In the genomic region with DNA sequence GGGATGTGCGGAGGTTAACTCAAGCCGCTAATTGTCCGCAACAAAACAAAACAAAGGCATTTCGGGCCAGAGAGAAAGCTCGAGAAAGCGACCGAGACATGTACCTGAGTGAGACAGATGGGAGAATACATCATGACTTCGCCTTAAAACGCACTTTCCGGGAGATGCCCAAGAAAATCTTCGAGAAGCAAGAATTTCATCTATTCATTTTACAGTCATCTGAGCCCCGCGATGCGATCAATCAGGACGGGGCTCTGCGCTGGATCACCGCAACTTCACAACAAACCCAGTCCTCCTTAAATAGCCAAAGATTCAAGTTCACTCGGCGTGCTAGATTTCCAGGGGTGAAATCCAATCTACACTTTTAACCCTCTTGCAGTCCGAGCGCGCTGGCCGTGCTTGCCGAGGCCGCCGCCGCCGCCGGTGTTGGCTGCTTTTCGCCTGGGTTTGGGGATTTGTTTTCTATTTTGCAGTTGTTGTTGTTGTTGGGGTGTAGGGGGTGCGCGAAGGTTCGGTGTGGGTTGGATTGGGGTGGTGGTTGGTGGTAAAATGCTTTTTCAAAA, we compare ENCODE assay signal across 8 cellular contexts. TPM values are rescaled to one million over a fixed set of nuclear protein-coding genes. Genes with fewer than 3 reads are reported as not detected.
DNase-seq lines count a peak whose midpoint lies in the region; ATAC-seq and TF ChIP-seq lines count a peak whose summit lies in the region.

No MANE protein-coding gene starts in this region.

- peaks cover 24% of the 10 kb centered on the region for H3K4me1 Mint-ChIP-seq in activated T-cell treated with anti-CD3 and anti-CD28 coated beads, Interleukin-2, amount 50 U/mL, for 24 hours (ENCODE audit: low read depth)

- peaks cover 21% of the 10 kb centered on the region for H3K4me1 ChIP-seq in HEK293 (ENCODE audit: control insufficient read depth, insufficient read depth, low read length)
- peaks cover 3% of the 10 kb centered on the region for H3K4me1 ChIP-seq in ovary (ENCODE audit: insufficient read depth)

- ATAC-seq in GM19467 (IDR thresholded peaks at IDR 0.05; ENCODE audit: unreplicated experiment) (no peak), HG03565 (IDR thresholded peaks at IDR 0.05; ENCODE audit: unreplicated experiment) (no peak)

- no peak for TF ChIP-seq CTCF in AG04449 (IDR thresholded peaks at IDR 0.05; ENCODE audit: insufficient read depth, low read length, missing control alignments)
- no peak for TF ChIP-seq CTCF in HEK293 (tag by site-specific recombination; IDR thresholded peaks at IDR 0.05)
- TF ChIP-seq CTCF in fibroblast of villous mesenchyme (IDR thresholded peaks at IDR 0.05; ENCODE audit: insufficient read depth, low read depth, low read length), result no peak
- TF ChIP-seq CTCF in ovary (IDR thresholded peaks at IDR 0.05), result no peak

- H3K27me3 ChIP-seq in ovary, result no peaks in the 10 kb centered on the region

- no peak for TF ChIP-seq POLR2A in ovary (IDR thresholded peaks at IDR 0.05)

- peak overlapping the region; percentile 59 for H3K27ac Mint-ChIP-seq in activated T-cell treated with anti-CD3 and anti-CD28 coated beads, Interleukin-2, amount 50 U/mL, for 24 hours

- H3K9me3 ChIP-seq in HEK293 (ENCODE audit: control insufficient read depth, insufficient read depth, low read depth, low read length), result no peaks in the 10 kb centered on the region
- no peaks in the 10 kb centered on the region for H3K9me3 ChIP-seq in ovary

- peak overlapping the region; percentile 70 for H3K4me3 Mint-ChIP-seq in activated T-cell treated with anti-CD3 and anti-CD28 coated beads, Interleukin-2, amount 50 U/mL, for 24 hours

- TF ChIP-seq EP300 in ovary (IDR thresholded peaks at IDR 0.05), result no peak

- peak overlapping the region; percentile 55 for H3K4me3 ChIP-seq in AG04449 (ENCODE audit: low read depth, low read length)
- peak overlapping the region; percentile 98 for H3K4me3 ChIP-seq in HEK293 (ENCODE audit: low read depth, low read length)
- peak overlapping the region; percentile 70 for H3K4me3 ChIP-seq in fibroblast of villous mesenchyme (ENCODE audit: low read depth, low read length)
- H3K4me3 ChIP-seq in ovary, result peak overlapping the region; percentile 64

- DNase-seq in AG04449 (ENCODE audit: low read depth, low spot score), result no peak
- DNase-seq in activated T-cell treated with anti-CD3 and anti-CD28 coated beads, Interleukin-2, amount 50 U/mL, for 24 hours, result peak; percentile 43
- peak; percentile 51 for DNase-seq in fibroblast of villous mesenchyme (ENCODE audit: low read depth)
- no peak for DNase-seq in ovary
- DNase-seq in NCI-H1048 (lab: John Stamatoyannopoulos, UW), result no peak

- no peaks in the 10 kb centered on the region for H3K9me3 Mint-ChIP-seq in activated T-cell treated with anti-CD3 and anti-CD28 coated beads, Interleukin-2, amount 50 U/mL, for 24 hours

- no peaks in the 10 kb centered on the region for H3K36me3 Mint-ChIP-seq in activated T-cell treated with anti-CD3 and anti-CD28 coated beads, Interleukin-2, amount 50 U/mL, for 24 hours (ENCODE audit: low read depth)

- H3K27ac ChIP-seq in HEK293 (ENCODE audit: extremely low read depth, low read depth, low read length) (peak overlapping the region; percentile 100), ovary (peak overlapping the region; percentile 97 to 99)

- POLR2A ChIA-PET in AG04449 (lab: Yijun Ruan, JAX) (no interaction called here), HEK293 (lab: Yijun Ruan, JAX) (interaction anchor here (0.9 to 2.0 kb wide), 3 partner anchors 10 to 40 kb away, joined by 3 to 6 read pairs (median 5); no protein-coding TSS in a partner anchor)

- H3K27me3 Mint-ChIP-seq in activated T-cell treated with anti-CD3 and anti-CD28 coated beads, Interleukin-2, amount 50 U/mL, for 24 hours, result peaks cover 74% of the 10 kb centered on the region

- CTCF ChIA-PET in AG04449 (lab: Yijun Ruan, JAX), result no interaction called here
- CTCF ChIA-PET in HEK293 (lab: Yijun Ruan, JAX), result interaction anchor here (0.9 to 1.0 kb wide), 2 partner anchors 15 to 111 kb away, joined by 3 to 4 read pairs; no protein-coding TSS in a partner anchor

- 0 to 2% (median 0%) methylated on average over 32 to 33 of the region's 33 CpGs for WGBS in ovary, 3 donors

- intact Hi-C loops in ovary (cut with DNase I), result loop anchor here (5.0 to 10.0 kb wide), 5 partner anchors 109 to 279 kb away; no protein-coding TSS in a partner anchor

- H3K36me3 ChIP-seq in HEK293 (ENCODE audit: control insufficient read depth in 2 of 2, insufficient read depth in 1 of 2, low read length in 2 of 2) (no peaks in the 10 kb centered on the region), ovary (no peaks in the 10 kb centered on the region)

TF ChIP-seq in HEK293, 187 proteins besides CTCF, POLR2A, EP300 and RAD21 (continues in another document):
- TF ChIP-seq ZNF544 (tag by site-specific recombination; IDR thresholded peaks at IDR 0.05), result no peak
- TF ChIP-seq, protein P1, sequence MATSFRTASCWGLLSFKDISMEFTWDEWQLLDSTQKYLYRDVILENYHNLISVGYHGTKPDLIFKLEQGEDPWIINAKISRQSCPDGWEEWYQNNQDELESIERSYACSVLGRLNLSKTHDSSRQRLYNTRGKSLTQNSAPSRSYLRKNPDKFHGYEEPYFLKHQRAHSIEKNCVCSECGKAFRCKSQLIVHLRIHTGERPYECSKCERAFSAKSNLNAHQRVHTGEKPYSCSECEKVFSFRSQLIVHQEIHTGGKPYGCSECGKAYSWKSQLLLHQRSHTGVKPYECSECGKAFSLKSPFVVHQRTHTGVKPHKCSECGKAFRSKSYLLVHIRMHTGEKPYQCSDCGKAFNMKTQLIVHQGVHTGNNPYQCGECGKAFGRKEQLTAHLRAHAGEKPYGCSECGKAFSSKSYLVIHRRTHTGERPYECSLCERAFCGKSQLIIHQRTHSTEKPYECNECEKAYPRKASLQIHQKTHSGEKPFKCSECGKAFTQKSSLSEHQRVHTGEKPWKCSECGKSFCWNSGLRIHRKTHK (tag by site-specific recombination; IDR thresholded peaks at IDR 0.05), result no peak
- peak; percentile 43 for TF ChIP-seq ZBTB17 (tag by site-specific recombination; IDR thresholded peaks at IDR 0.05)
- TF ChIP-seq, protein P2, sequence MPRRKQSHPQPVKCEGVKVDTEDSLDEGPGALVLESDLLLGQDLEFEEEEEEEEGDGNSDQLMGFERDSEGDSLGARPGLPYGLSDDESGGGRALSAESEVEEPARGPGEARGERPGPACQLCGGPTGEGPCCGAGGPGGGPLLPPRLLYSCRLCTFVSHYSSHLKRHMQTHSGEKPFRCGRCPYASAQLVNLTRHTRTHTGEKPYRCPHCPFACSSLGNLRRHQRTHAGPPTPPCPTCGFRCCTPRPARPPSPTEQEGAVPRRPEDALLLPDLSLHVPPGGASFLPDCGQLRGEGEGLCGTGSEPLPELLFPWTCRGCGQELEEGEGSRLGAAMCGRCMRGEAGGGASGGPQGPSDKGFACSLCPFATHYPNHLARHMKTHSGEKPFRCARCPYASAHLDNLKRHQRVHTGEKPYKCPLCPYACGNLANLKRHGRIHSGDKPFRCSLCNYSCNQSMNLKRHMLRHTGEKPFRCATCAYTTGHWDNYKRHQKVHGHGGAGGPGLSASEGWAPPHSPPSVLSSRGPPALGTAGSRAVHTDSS (tag by site-specific recombination; IDR thresholded peaks at IDR 0.05), result no peak
- TF ChIP-seq ZNF140 (tag by site-specific recombination; IDR thresholded peaks at IDR 0.05), result no peak
- no peak for TF ChIP-seq ZNF423 (tag by site-specific recombination; IDR thresholded peaks at IDR 0.05)
- TF ChIP-seq, protein P3, sequence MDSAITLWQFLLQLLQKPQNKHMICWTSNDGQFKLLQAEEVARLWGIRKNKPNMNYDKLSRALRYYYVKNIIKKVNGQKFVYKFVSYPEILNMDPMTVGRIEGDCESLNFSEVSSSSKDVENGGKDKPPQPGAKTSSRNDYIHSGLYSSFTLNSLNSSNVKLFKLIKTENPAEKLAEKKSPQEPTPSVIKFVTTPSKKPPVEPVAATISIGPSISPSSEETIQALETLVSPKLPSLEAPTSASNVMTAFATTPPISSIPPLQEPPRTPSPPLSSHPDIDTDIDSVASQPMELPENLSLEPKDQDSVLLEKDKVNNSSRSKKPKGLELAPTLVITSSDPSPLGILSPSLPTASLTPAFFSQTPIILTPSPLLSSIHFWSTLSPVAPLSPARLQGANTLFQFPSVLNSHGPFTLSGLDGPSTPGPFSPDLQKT (IDR thresholded peaks at IDR 0.05; ENCODE audit: borderline replicate concordance, low read depth, low read length), result no peak
- TF ChIP-seq ZNF350 (tag by site-specific recombination; IDR thresholded peaks at IDR 0.05), result no peak
- TF ChIP-seq ZNF529 (tag by site-specific recombination; IDR thresholded peaks at IDR 0.05; ENCODE audit: insufficient replicate concordance), result no peak
- TF ChIP-seq ZSCAN30 (tag by site-specific recombination; IDR thresholded peaks at IDR 0.05), result no peak
- TF ChIP-seq RBAK (tag by site-specific recombination; IDR thresholded peaks at IDR 0.05), result no peak
- TF ChIP-seq GLI4 (tag by site-specific recombination; IDR thresholded peaks at IDR 0.05), result no peak
- TF ChIP-seq ZFHX2 (tag by site-specific recombination; conservative IDR thresholded peaks at IDR 0.05), result no peak; the same call in 1 of the 2 replicates
- TF ChIP-seq PBX3 (CRISPR knock-in tag; IDR thresholded peaks at IDR 0.05), result no peak
- no peak for TF ChIP-seq OVOL3 (tag by site-specific recombination; IDR thresholded peaks at IDR 0.05)
- 0 out of 2 replicates have a peak, but pooled peaks have one; percentile 15 for TF ChIP-seq ZEB2 (tag by site-specific recombination; IDR thresholded peaks at IDR 0.05)
- TF ChIP-seq, protein P4, sequence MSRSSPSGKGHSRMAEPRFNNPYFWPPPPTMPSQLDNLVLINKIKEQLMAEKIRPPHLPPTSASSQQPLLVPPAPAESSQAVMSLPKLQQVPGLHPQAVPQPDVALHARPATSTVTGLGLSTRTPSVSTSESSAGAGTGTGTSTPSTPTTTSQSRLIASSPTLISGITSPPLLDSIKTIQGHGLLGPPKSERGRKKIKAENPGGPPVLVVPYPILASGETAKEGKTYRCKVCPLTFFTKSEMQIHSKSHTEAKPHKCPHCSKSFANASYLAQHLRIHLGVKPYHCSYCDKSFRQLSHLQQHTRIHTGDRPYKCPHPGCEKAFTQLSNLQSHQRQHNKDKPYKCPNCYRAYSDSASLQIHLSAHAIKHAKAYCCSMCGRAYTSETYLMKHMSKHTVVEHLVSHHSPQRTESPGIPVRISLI (tag by site-specific recombination; IDR thresholded peaks at IDR 0.05), result no peak

RNA-seq across cellular contexts. Expression of gene NFIB, which starts 0.5 kb away (rescaled TPM):
- total RNA-seq in fibroblast of villous mesenchyme (5.8 and 12.1 TPM in 2 replicates), ovary (100 to 1,000 TPM in 1 of 7 donors, 10 to 100 TPM in 6; 40.3 to 111 (median 67.6) TPM)
- polyA plus RNA-seq in ovary, result 10 to 100 TPM in 1 of 2 donors, 1 to 10 TPM in 1; 8.7 to 32.9 TPM

Comparison
In these comparisons a context has a peak if more than half of its experiments do, and no peak if none do; other contexts are left out.
1. DNase-seq: peak in activated T-cell treated with anti-CD3 and anti-CD28 coated beads, Interleukin-2, amount 50 U/mL, for 24 hours (single experiment) and fibroblast of villous mesenchyme (single experiment); none in AG04449 (single experiment), ovary (0 of 5) and NCI-H1048 (single experiment).
2. Peak in every context shown above with its lines, with median percentiles within 50 percentile points of each other: H3K4me3 ChIP-seq.